In the genomic region with DNA sequence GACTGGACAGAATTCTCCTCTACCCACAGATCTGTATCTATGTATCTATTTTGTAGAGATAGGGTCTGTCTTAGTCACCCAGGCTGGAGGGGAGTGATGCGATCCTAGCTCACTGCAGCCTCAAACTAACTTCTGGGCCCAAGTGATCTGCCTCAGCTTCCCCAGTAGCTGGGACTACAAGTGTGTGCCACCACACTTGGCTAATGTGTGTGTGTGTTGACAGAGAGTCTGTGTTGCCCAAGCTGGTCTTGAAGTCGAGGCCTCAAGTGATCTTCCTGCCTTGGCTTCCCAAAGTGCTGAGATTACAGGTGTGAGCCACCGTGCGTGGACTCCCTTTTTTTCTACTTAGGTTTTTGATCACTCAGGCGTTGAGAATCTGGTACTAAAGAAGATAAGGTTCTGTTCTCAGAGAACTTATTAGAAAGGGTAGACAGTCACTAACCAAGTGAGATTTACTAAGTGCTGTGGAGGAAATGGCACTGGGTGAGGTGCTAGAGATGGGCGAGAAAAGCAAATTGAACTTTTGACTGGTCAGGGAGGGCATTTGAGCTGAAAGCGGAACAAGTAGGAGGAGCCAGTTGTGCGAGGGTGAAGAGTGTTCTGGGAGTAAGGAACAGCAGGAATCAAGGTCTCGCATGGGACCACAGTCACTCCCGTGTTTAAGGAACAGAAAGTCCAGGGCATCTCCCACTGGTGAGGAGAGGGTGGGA, we compare ENCODE assay signal across 19 cellular contexts.
"Had no signal": no experiment of that assay in that cellular context is flagged by ENCODE, and none has a peak within 500 bp of the region (broad histone marks: within the 10 kb centered on the region; RNA-seq: fewer than 3 reads in every experiment).

No MANE protein-coding gene starts in this region.

- DNase-seq: activated CD4-positive, alpha-beta memory T cell treated with anti-CD3 and anti-CD28 coated beads, Interleukin-2, amount 10 ng/mL, durations not matched to agents 7 days and 5 days; activated CD4-positive, alpha-beta T cell treated with anti-CD3 and anti-CD28 coated beads for 1 hour; activated CD4-positive, alpha-beta T cell treated with anti-CD3 and anti-CD28 coated beads, Interleukin-2, amount 10 ng/mL, durations not matched to agents 7 days and 5 days; activated CD8-positive, alpha-beta memory T cell treated with anti-CD3 and anti-CD28 coated beads, Interleukin-2, amount 10 ng/mL, durations not matched to agents 7 days and 5 days; activated effector memory CD4-positive, alpha-beta T cell treated with Interleukin-2 at 50 U/mL for 16 hours; activated naive CD4-positive, alpha-beta T cell treated with anti-CD3 and anti-CD28 coated beads, Interleukin-2, amount 10 ng/mL, durations not matched to agents 7 days and 5 days; central memory CD4-positive, alpha-beta T cell; effector CD8-positive, alpha-beta T cell; head of caudate nucleus; hippocampal formation; left lung; lower lobe of right lung; mesenchymal stem cell; posterior cingulate gyrus; right cardiac atrium; spleen; stimulated activated naive CD4-positive, alpha-beta T cell treated with Interleukin-2 at 50 U/mL for 16 hours had no signal

- H3K4me3 Mint-ChIP-seq: activated CD4-positive, alpha-beta memory T cell treated with anti-CD3 and anti-CD28 coated beads, Interleukin-2, amount 10 ng/mL, durations not matched to agents 7 days and 5 days; activated CD4-positive, alpha-beta T cell treated with anti-CD3 and anti-CD28 coated beads, Interleukin-2, amount 10 ng/mL, durations not matched to agents 7 days and 5 days; activated CD8-positive, alpha-beta memory T cell treated with anti-CD3 and anti-CD28 coated beads, Interleukin-2, amount 10 ng/mL, durations not matched to agents 7 days and 5 days; activated naive CD4-positive, alpha-beta T cell treated with anti-CD3 and anti-CD28 coated beads, Interleukin-2, amount 10 ng/mL, durations not matched to agents 7 days and 5 days; nephron had no signal

- H3K9me3 Mint-ChIP-seq: activated CD4-positive, alpha-beta memory T cell treated with anti-CD3 and anti-CD28 coated beads, Interleukin-2, amount 10 ng/mL, durations not matched to agents 7 days and 5 days; activated naive CD4-positive, alpha-beta T cell treated with anti-CD3 and anti-CD28 coated beads, Interleukin-2, amount 10 ng/mL, durations not matched to agents 7 days and 5 days had no signal

- ATAC-seq: activated CD8-positive, alpha-beta memory T cell treated with anti-CD3 and anti-CD28 coated beads, Interleukin-2, amount 10 ng/mL, durations not matched to agents 7 days and 5 days; gastroesophageal sphincter; left lung; lower lobe of right lung; right cardiac atrium had no signal

- H3K27ac Mint-ChIP-seq: activated CD4-positive, alpha-beta memory T cell treated with anti-CD3 and anti-CD28 coated beads, Interleukin-2, amount 10 ng/mL, durations not matched to agents 7 days and 5 days; activated CD4-positive, alpha-beta T cell treated with anti-CD3 and anti-CD28 coated beads, Interleukin-2, amount 10 ng/mL, durations not matched to agents 7 days and 5 days; activated CD8-positive, alpha-beta memory T cell treated with anti-CD3 and anti-CD28 coated beads, Interleukin-2, amount 10 ng/mL, durations not matched to agents 7 days and 5 days; activated naive CD4-positive, alpha-beta T cell treated with anti-CD3 and anti-CD28 coated beads, Interleukin-2, amount 10 ng/mL, durations not matched to agents 7 days and 5 days; nephron had no signal

- H3K27me3 Mint-ChIP-seq: activated CD4-positive, alpha-beta memory T cell treated with anti-CD3 and anti-CD28 coated beads, Interleukin-2, amount 10 ng/mL, durations not matched to agents 7 days and 5 days; activated CD4-positive, alpha-beta T cell treated with anti-CD3 and anti-CD28 coated beads, Interleukin-2, amount 10 ng/mL, durations not matched to agents 7 days and 5 days; activated CD8-positive, alpha-beta memory T cell treated with anti-CD3 and anti-CD28 coated beads, Interleukin-2, amount 10 ng/mL, durations not matched to agents 7 days and 5 days; activated naive CD4-positive, alpha-beta T cell treated with anti-CD3 and anti-CD28 coated beads, Interleukin-2, amount 10 ng/mL, durations not matched to agents 7 days and 5 days had no signal

- H3K4me1 Mint-ChIP-seq: activated CD4-positive, alpha-beta memory T cell treated with anti-CD3 and anti-CD28 coated beads, Interleukin-2, amount 10 ng/mL, durations not matched to agents 7 days and 5 days; activated CD4-positive, alpha-beta T cell treated with anti-CD3 and anti-CD28 coated beads, Interleukin-2, amount 10 ng/mL, durations not matched to agents 7 days and 5 days; activated CD8-positive, alpha-beta memory T cell treated with anti-CD3 and anti-CD28 coated beads, Interleukin-2, amount 10 ng/mL, durations not matched to agents 7 days and 5 days; nephron had no signal
